In genomic region chr2:31078579-31079105, GRCh38 we compare ENCODE assay signal across 18 cellular contexts. TPM values are rescaled to one million over a fixed set of nuclear protein-coding genes. Genes with fewer than 3 reads are reported as not detected.
"Had no signal": no experiment of that assay in that cellular context is flagged by ENCODE, and none has a peak within 500 bp of the region (broad histone marks: within the 10 kb centered on the region; RNA-seq: fewer than 3 reads in every experiment).

No MANE protein-coding gene starts in this region.

- H3K27me3 ChIP-seq: body of pancreas, gastrocnemius medialis, transverse colon had no signal

- H3K4me1 ChIP-seq: gastrocnemius medialis, transverse colon had no signal

- H3K9me3 ChIP-seq: body of pancreas, gastrocnemius medialis, heart left ventricle, transverse colon had no signal

- H3K36me3 ChIP-seq: gastrocnemius medialis, heart left ventricle, transverse colon had no signal

- FAIRE-seq: endothelial cell of umbilical vein had no signal

- H3K27ac ChIP-seq: body of pancreas, gastrocnemius medialis, heart left ventricle, transverse colon had no signal

- ATAC-seq: activated CD4-positive, alpha-beta T cell treated with anti-CD3 and anti-CD28 coated beads for 36 hours; body of pancreas; gastrocnemius medialis; heart left ventricle had no signal

- H3K4me3 ChIP-seq: body of pancreas, gastrocnemius medialis, heart left ventricle, lung, transverse colon had no signal

- DNase-seq: activated CD4-positive, alpha-beta memory T cell treated with anti-CD3 and anti-CD28 coated beads, Interleukin-2, amount 10 ng/mL, durations not matched to agents 7 days and 5 days; activated CD4-positive, alpha-beta T cell treated with anti-CD3 and anti-CD28 coated beads for 36 hours; activated naive CD4-positive, alpha-beta T cell treated with anti-CD3 and anti-CD28 coated beads, Interleukin-2, amount 50 U/mL, for 16 hours; activated T-cell treated with anti-CD3 and anti-CD28 coated beads, Interleukin-2, amount 50 U/mL, for 24 hours; amniotic stem cell; body of pancreas; cortex of kidney; effector CD4-positive, alpha-beta T cell; gastrocnemius medialis; heart left ventricle; immature natural killer cell; stimulated activated CD4-positive, alpha-beta T cell treated with anti-CD3 and anti-CD28 coated beads, Interleukin-4, amount 100 ng/mL, for 1 hour; stimulated activated naive CD4-positive, alpha-beta T cell; transverse colon had no signal

RNA-seq across cellular contexts. Expression of gene GALNT14, which starts 59.6 kb away (rescaled TPM):
- total RNA-seq: activated CD4-positive, alpha-beta memory T cell treated with anti-CD3 and anti-CD28 coated beads, Interleukin-2, amount 10 ng/mL, durations not matched to agents 7 days and 5 days; osteoblast; pulmonary artery endothelial cell had no signal
